8 cellular contexts compared by ENCODE assay signal in the genomic region with DNA sequence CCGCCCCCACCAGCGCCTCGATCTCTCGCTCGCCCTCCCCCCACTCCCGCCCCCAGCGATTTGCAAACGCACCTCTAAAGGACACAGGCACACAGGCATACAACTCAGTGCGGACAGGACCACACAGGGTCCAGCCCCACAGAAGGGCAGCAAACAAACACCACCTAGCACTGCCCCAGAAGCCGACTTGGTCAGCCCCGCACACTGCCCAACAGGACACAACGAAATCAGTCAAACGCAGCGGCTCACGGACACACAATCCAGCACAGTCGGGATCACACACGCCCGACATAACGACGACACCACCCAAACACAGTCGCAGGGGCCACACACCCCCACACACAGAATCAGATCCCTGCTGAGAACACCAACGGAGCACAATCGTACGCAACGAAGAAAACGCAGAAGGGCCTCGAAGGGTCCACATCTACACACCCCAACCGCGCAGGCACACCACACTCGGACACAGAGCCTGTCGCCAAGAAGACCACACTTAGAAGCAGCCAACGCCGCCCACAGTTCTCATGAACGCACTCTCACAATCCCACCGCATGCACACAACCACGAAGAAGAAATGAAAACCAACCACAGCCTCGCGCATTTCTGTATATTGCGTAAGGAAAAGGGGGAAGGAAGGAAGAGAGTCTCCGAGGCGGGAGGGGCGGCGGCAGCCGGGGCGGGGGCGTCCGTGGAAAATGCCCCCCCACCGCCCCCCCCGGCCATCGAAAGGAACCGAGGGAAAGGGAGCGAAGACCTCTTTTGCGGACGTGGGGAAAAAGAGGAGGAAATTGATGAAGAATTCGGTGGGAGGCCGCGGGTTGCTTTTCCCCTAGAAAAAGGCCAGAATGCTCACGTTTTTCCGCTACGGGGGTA. TPM values are rescaled to one million over a fixed set of nuclear protein-coding genes. Genes with fewer than 3 reads are reported as not detected.
DNase-seq lines count a peak whose midpoint lies in the region; ATAC-seq lines count a peak whose summit lies in the region.

No MANE protein-coding gene starts in this region.

- H3K27ac Mint-ChIP-seq in stimulated activated naive CD8-positive, alpha-beta T cell treated with anti-CD3 and anti-CD28 coated beads, Interleukin-15, Interleukin-2, amounts not matched to agents 100 ng/mL and 50 ng/mL, for 24 hours = peak overlapping the region; percentile 56

- peak; percentile 9 for DNase-seq in G401 (ENCODE audit: low spot score)
- DNase-seq in NOMO-1 treated with dmso at 0.1 percent for 144 hours (lab: John Stamatoyannopoulos, UW; ENCODE audit: unreplicated experiment) = peak; percentile 40
- peak in 11 of 61 donors; percentile 3 to 29 (median 9) for DNase-seq in caudate nucleus (lab: John Stamatoyannopoulos, UW)
- peak; percentile 72 for DNase-seq in left kidney (ENCODE audit: low read depth, low spot score)
- no peak for DNase-seq in DMS153 treated with DMSO at 0.1 percent for 48 hours (lab: John Stamatoyannopoulos, UW; ENCODE audit: unreplicated experiment)

- ATAC-seq in HG03159 (IDR thresholded peaks at IDR 0.05; ENCODE audit: unreplicated experiment) = no peak
- ATAC-seq in HG02973 (IDR thresholded peaks at IDR 0.05; ENCODE audit: unreplicated experiment) = no peak

- H3K9me3 Mint-ChIP-seq in stimulated activated naive CD8-positive, alpha-beta T cell treated with anti-CD3 and anti-CD28 coated beads, Interleukin-15, Interleukin-2, amounts not matched to agents 100 ng/mL and 50 ng/mL, for 24 hours = no peaks in the 10 kb centered on the region

- H3K4me3 Mint-ChIP-seq in stimulated activated naive CD8-positive, alpha-beta T cell treated with anti-CD3 and anti-CD28 coated beads, Interleukin-15, Interleukin-2, amounts not matched to agents 100 ng/mL and 50 ng/mL, for 24 hours = peak overlapping the region; percentile 83

- H3K27ac ChIP-seq in caudate nucleus (ENCODE audit: low read depth, low read length) = peak overlapping the region; percentile 74

- H3K4me1 Mint-ChIP-seq in stimulated activated naive CD8-positive, alpha-beta T cell treated with anti-CD3 and anti-CD28 coated beads, Interleukin-15, Interleukin-2, amounts not matched to agents 100 ng/mL and 50 ng/mL, for 24 hours (ENCODE audit: low read depth) = peaks cover 25% of the 10 kb centered on the region

- in situ Hi-C loops in G401 (cut with HindIII; ENCODE audit: low sequenced_read_pairs) = no loop called here

- peaks cover 88% of the 10 kb centered on the region for H3K27me3 Mint-ChIP-seq in stimulated activated naive CD8-positive, alpha-beta T cell treated with anti-CD3 and anti-CD28 coated beads, Interleukin-15, Interleukin-2, amounts not matched to agents 100 ng/mL and 50 ng/mL, for 24 hours

- H3K36me3 Mint-ChIP-seq in stimulated activated naive CD8-positive, alpha-beta T cell treated with anti-CD3 and anti-CD28 coated beads, Interleukin-15, Interleukin-2, amounts not matched to agents 100 ng/mL and 50 ng/mL, for 24 hours (ENCODE audit: low read depth) = peaks cover 4% of the 10 kb centered on the region

RNA-seq across cellular contexts. Expression of gene TAL1, which starts 0.5 kb away (rescaled TPM):
- 0.06 TPM in 1 of 2 replicates, not detected in the other for total RNA-seq in G401 (2014; rRNA removed; shearing (Covaris generic))

RNA-seq across cellular contexts. Expression of gene PDZK1IP1, which starts 41.7 kb away (rescaled TPM):
- not detected in 2 replicates for total RNA-seq in G401 (2014; rRNA removed; shearing (Covaris generic))
